Comparison of ENCODE assay signal across 17 cellular contexts in genomic region chr7:106348231-106348630, GRCh38.
DNase-seq lines count a peak whose midpoint lies in the region; ATAC-seq and TF ChIP-seq lines count a peak whose summit lies in the region.
"Had no signal": no experiment of that assay in that cellular context is flagged by ENCODE, and none has a peak within 500 bp of the region (broad histone marks: within the 10 kb centered on the region; RNA-seq: fewer than 3 reads in every experiment).

No MANE protein-coding gene starts in this region.

- H3K27me3 Mint-ChIP-seq in activated T-cell treated with anti-CD3 and anti-CD28 coated beads, Interleukin-2, amount 50 U/mL, for 72 hours (ENCODE audit: low read depth) = peaks cover 20% of the 10 kb centered on the region
- peaks cover 5% of the 10 kb centered on the region for H3K27me3 Mint-ChIP-seq in activated CD4-positive, alpha-beta memory T cell treated with anti-CD3 and anti-CD28 coated beads for 36 hours
- no peaks in the 10 kb centered on the region for H3K27me3 Mint-ChIP-seq in dendritic cell treated with granulocyte-macrophage colony-stimulating factor and Interleukin-4, amounts not matched to agents 40 ng/mL and 50 ng/mL, for 4 days

- CTCF ChIA-PET in activated CD4-positive, alpha-beta memory T cell treated with anti-CD3 and anti-CD28 coated beads for 36 hours (lab: Charles Lee) = interaction anchor here (1.3 kb wide), 1 partner anchor 312 kb away, joined by 4 read pairs; the partner anchor contains the start of gene CCDC71L

- peak overlapping the region; percentile 99 for H3K27ac Mint-ChIP-seq in activated T-cell treated with anti-CD3 and anti-CD28 coated beads, Interleukin-2, amount 50 U/mL, for 72 hours
- peak overlapping the region; percentile 99 for H3K27ac Mint-ChIP-seq in activated CD4-positive, alpha-beta memory T cell treated with anti-CD3 and anti-CD28 coated beads for 36 hours
- peak overlapping the region; percentile 91 for H3K27ac Mint-ChIP-seq in dendritic cell treated with granulocyte-macrophage colony-stimulating factor and Interleukin-4, amounts not matched to agents 40 ng/mL and 50 ng/mL, for 4 days

- TF ChIP-seq CTCF in HL-60 (IDR thresholded peaks at IDR 0.05; ENCODE audit: insufficient read depth, low read length) = no peak

- H3K36me3 Mint-ChIP-seq in activated T-cell treated with anti-CD3 and anti-CD28 coated beads, Interleukin-2, amount 50 U/mL, for 72 hours (ENCODE audit: insufficient read depth in 2 of 2) = peaks cover 33 to 44% of the 10 kb centered on the region in 2 donors
- H3K36me3 Mint-ChIP-seq in activated CD4-positive, alpha-beta memory T cell treated with anti-CD3 and anti-CD28 coated beads for 36 hours = peaks cover 31% of the 10 kb centered on the region
- H3K36me3 Mint-ChIP-seq in dendritic cell treated with granulocyte-macrophage colony-stimulating factor and Interleukin-4, amounts not matched to agents 40 ng/mL and 50 ng/mL, for 4 days (ENCODE audit: low read depth) = peaks cover 14% of the 10 kb centered on the region

- H3K27ac ChIP-seq in HL-60 (replicated peaks) = peak overlapping the region; percentile 67; the same call in 1 of the 2 replicates

- H3K4me1 Mint-ChIP-seq in activated T-cell treated with anti-CD3 and anti-CD28 coated beads, Interleukin-2, amount 50 U/mL, for 72 hours (ENCODE audit: low read depth) = peaks cover 54% of the 10 kb centered on the region
- H3K4me1 Mint-ChIP-seq in activated CD4-positive, alpha-beta memory T cell treated with anti-CD3 and anti-CD28 coated beads for 36 hours (ENCODE audit: low read depth) = peaks cover 53% of the 10 kb centered on the region
- H3K4me1 Mint-ChIP-seq in dendritic cell treated with granulocyte-macrophage colony-stimulating factor and Interleukin-4, amounts not matched to agents 40 ng/mL and 50 ng/mL, for 4 days (ENCODE audit: low read depth) = peaks cover 45% of the 10 kb centered on the region

- peaks cover 17 to 18% of the 10 kb centered on the region in 2 donors for H3K9me3 Mint-ChIP-seq in activated T-cell treated with anti-CD3 and anti-CD28 coated beads, Interleukin-2, amount 50 U/mL, for 72 hours
- peaks cover 26% of the 10 kb centered on the region for H3K9me3 Mint-ChIP-seq in activated CD4-positive, alpha-beta memory T cell treated with anti-CD3 and anti-CD28 coated beads for 36 hours
- peaks cover 46% of the 10 kb centered on the region for H3K9me3 Mint-ChIP-seq in dendritic cell treated with granulocyte-macrophage colony-stimulating factor and Interleukin-4, amounts not matched to agents 40 ng/mL and 50 ng/mL, for 4 days

- intact Hi-C loops in activated CD4-positive, alpha-beta memory T cell treated with anti-CD3 and anti-CD28 coated beads for 36 hours (cut with micrococcal nuclease) = loop anchor here (5.0 to 10.0 kb wide), 4 partner anchors 519 to 1403 kb away; partner anchors contain the start of genes KMT2E, PIK3CG and SLC26A4
- intact Hi-C loops in dendritic cell treated with granulocyte-macrophage colony-stimulating factor and Interleukin-4, amounts not matched to agents 40 ng/mL and 50 ng/mL, for 4 days (cut with micrococcal nuclease) = no loop called here

- POLR2A ChIA-PET in activated CD4-positive, alpha-beta memory T cell treated with anti-CD3 and anti-CD28 coated beads for 36 hours (lab: Charles Lee) = interaction anchor here (3.6 to 7.1 kb wide), 2 partner anchors 62 to 115 kb away, joined by 17 to 143 read pairs; partner anchors contain the start of gene NAMPT

- ATAC-seq in activated T-cell treated with anti-CD3 and anti-CD28 coated beads, Interleukin-2, amount 50 U/mL, for 72 hours (replicated peaks in 1 of 2) = no peak
- ATAC-seq in HG03039 (IDR thresholded peaks at IDR 0.05; ENCODE audit: unreplicated experiment) = no peak

- DNase-seq in activated T-cell treated with anti-CD3 and anti-CD28 coated beads, Interleukin-2, amount 50 U/mL, for 72 hours = no peak
- DNase-seq in activated T-cell treated with anti-CD3 and anti-CD28 coated beads for 4 hours (no peak), HL-60 (ENCODE audit: low read depth in 1 of 2, low spot score in 1 of 2) (no peak), GOT3 (lab: John Stamatoyannopoulos, UW) (no peak)
- DNase-seq in activated CD4-positive, alpha-beta memory T cell treated with anti-CD3 and anti-CD28 coated beads for 36 hours = no peak
- DNase-seq: ACHN, DMS53, H7, IMR-90, NCI-H1436, NCI-H2029, NCI-H2171, NCI-H446, OCI-M1, SIG-M5 had no signal

- no peak overlapping the region for H3K4me3 ChIP-seq in HL-60 (replicated peaks; ENCODE audit: insufficient read depth, low read length)

- no peaks in the 10 kb centered on the region for H3K27me3 ChIP-seq in HL-60 (ENCODE audit: insufficient read depth, poor library complexity, severe bottlenecking)

- peak overlapping the region in 1 of 2 donors; percentile 83 for H3K4me3 Mint-ChIP-seq in activated T-cell treated with anti-CD3 and anti-CD28 coated beads, Interleukin-2, amount 50 U/mL, for 72 hours
- H3K4me3 Mint-ChIP-seq in activated CD4-positive, alpha-beta memory T cell treated with anti-CD3 and anti-CD28 coated beads for 36 hours = no peak overlapping the region
- H3K4me3 Mint-ChIP-seq in dendritic cell treated with granulocyte-macrophage colony-stimulating factor and Interleukin-4, amounts not matched to agents 40 ng/mL and 50 ng/mL, for 4 days = no peak overlapping the region
